Comparison of ENCODE assay signal across 16 cellular contexts in genomic region chr5:142491260-142491659, GRCh38.
A peak's percentile ranks its signal among the peaks of the same experiment; 100 is the strongest.
DNase-seq lines count a peak whose midpoint lies in the region; TF ChIP-seq lines count a peak whose summit lies in the region.
"Had no signal": no experiment of that assay in that cellular context is flagged by ENCODE, and none has a peak within 500 bp of the region (broad histone marks: within the 10 kb centered on the region; RNA-seq: fewer than 3 reads in every experiment).

No MANE protein-coding gene starts in this region.

- H2BK12ac ChIP-seq in H9 (ENCODE audit: insufficient read length, low read depth, low read length): no peak overlapping the region

- no peak overlapping the region for H3K56ac ChIP-seq in H9 (ENCODE audit: insufficient read length, low read depth, low read length)

- no peak overlapping the region for H3K23ac ChIP-seq in H9 (ENCODE audit: insufficient read length, low read depth, low read length)

- no peaks in the 10 kb centered on the region for H3K23me2 ChIP-seq in H9 (ENCODE audit: insufficient read length, low read depth, low read length, poor library complexity, severe bottlenecking)

- intact Hi-C loops in activated T-helper 1 cell treated with anti-CD3 and anti-CD28 coated beads, Interleukin-12 subunit alpha, Interleukin-12 subunit beta, Interleukin-2, Interleukin-4 antibody, amounts not matched to agents 30 ng/mL and 10 ng/mL and 1 ng/mL, durations not matched to agents 14 hours and 24 hours and 36 hours (cut with micrococcal nuclease): no loop called here

- no peak overlapping the region for H2BK5ac ChIP-seq in H9 (ENCODE audit: insufficient read length, low read length)

- no peak overlapping the region for H3K4me2 ChIP-seq in H9 (ENCODE audit: insufficient read depth, insufficient read length, low read length)

- H3K27ac Mint-ChIP-seq in H9 (peak overlapping the region; percentile 27 to 97 (median 96); a peak in 6 of 7 replicates), brain (peak overlapping the region; percentile 80 to 98 (median 94))
- H3K27ac Mint-ChIP-seq in activated T-helper 1 cell treated with anti-CD3 and anti-CD28 coated beads, Interleukin-12 subunit alpha, Interleukin-12 subunit beta, Interleukin-2, Interleukin-4 antibody, amounts not matched to agents 30 ng/mL and 10 ng/mL and 1 ng/mL, durations not matched to agents 14 hours and 24 hours and 36 hours: no peak overlapping the region

- no CpG with 5 or more reads among the region's 8 CpGs for WGBS in H9 (ENCODE audit: extremely low coverage, insufficient read length, low lambda C conversion rate)

- H3T11ph ChIP-seq in H9 (ENCODE audit: low read length): no peak overlapping the region

- no peak overlapping the region for H3K14ac ChIP-seq in H9 (ENCODE audit: insufficient read depth, low read length)

- H2AFZ ChIP-seq in H9 (ENCODE audit: low read length): no peak overlapping the region

- TF ChIP-seq CTCF in H9 (conservative IDR thresholded peaks at IDR 0.05) (no peak), brain (conservative IDR thresholded peaks at IDR 0.05) (no peak)

- no peak overlapping the region for H4K5ac ChIP-seq in H9 (ENCODE audit: insufficient read length, low read depth, low read length)

- H4K91ac ChIP-seq in H9 (ENCODE audit: insufficient read length, low read depth, low read length): no peak overlapping the region

- H2BK20ac ChIP-seq in H9 (ENCODE audit: low read depth, low read length, poor library complexity, severe bottlenecking): no peak overlapping the region

- H3K9me3 Mint-ChIP-seq in H9: no peaks in the 10 kb centered on the region
- peaks cover 0 to 7% (median 3%) of the 10 kb centered on the region in 5 experiments for H3K9me3 Mint-ChIP-seq in brain
- no peaks in the 10 kb centered on the region for H3K9me3 Mint-ChIP-seq in activated T-helper 1 cell treated with anti-CD3 and anti-CD28 coated beads, Interleukin-12 subunit alpha, Interleukin-12 subunit beta, Interleukin-2, Interleukin-4 antibody, amounts not matched to agents 30 ng/mL and 10 ng/mL and 1 ng/mL, durations not matched to agents 14 hours and 24 hours and 36 hours

- no peak overlapping the region for H2BK120ac ChIP-seq in H9 (ENCODE audit: low read depth, low read length, poor library complexity, severe bottlenecking)

- no peaks in the 10 kb centered on the region for H3K79me2 ChIP-seq in H9 (ENCODE audit: insufficient read depth, low read length)

- H3K9ac ChIP-seq in H9 (ENCODE audit: extremely low read depth, insufficient read length, low read length): no peak overlapping the region

- no peaks in the 10 kb centered on the region for H3K79me1 ChIP-seq in H9 (ENCODE audit: insufficient read depth, low read depth, low read length, poor library complexity, severe bottlenecking)

- no peak overlapping the region for H4K8ac ChIP-seq in H9 (replicated peaks; ENCODE audit: insufficient read length, low read depth, low read length)

- H3K36me3 Mint-ChIP-seq in H9 (ENCODE audit: insufficient read depth in 1 of 3, low read depth in 3 of 3) (peaks cover 0 to 1% (median 0%) of the 10 kb centered on the region in 3 experiments; a peak in 2 of 7 replicates), brain (peaks cover 3% of the 10 kb centered on the region)
- H3K36me3 Mint-ChIP-seq in activated T-helper 1 cell treated with anti-CD3 and anti-CD28 coated beads, Interleukin-12 subunit alpha, Interleukin-12 subunit beta, Interleukin-2, Interleukin-4 antibody, amounts not matched to agents 30 ng/mL and 10 ng/mL and 1 ng/mL, durations not matched to agents 14 hours and 24 hours and 36 hours (ENCODE audit: low read depth): no peaks in the 10 kb centered on the region
- H3K36me3 Mint-ChIP-seq: immature natural killer cell had no signal

- no peak overlapping the region for H3K4me3 Mint-ChIP-seq in H9
- H3K4me3 Mint-ChIP-seq in brain: peak overlapping the region in 4 of 5 experiments; percentile 13 to 69 (median 42)
- H3K4me3 Mint-ChIP-seq in activated T-helper 1 cell treated with anti-CD3 and anti-CD28 coated beads, Interleukin-12 subunit alpha, Interleukin-12 subunit beta, Interleukin-2, Interleukin-4 antibody, amounts not matched to agents 30 ng/mL and 10 ng/mL and 1 ng/mL, durations not matched to agents 14 hours and 24 hours and 36 hours: no peak overlapping the region
- H3K4me3 Mint-ChIP-seq: immature natural killer cell had no signal

- H3K27me3 ChIP-seq in H9 (ENCODE audit: insufficient read depth, low read length): no peaks in the 10 kb centered on the region
- H3K27me3 ChIP-seq: BE2C had no signal

- no peak overlapping the region for H2AK5ac ChIP-seq in H9 (ENCODE audit: insufficient read length, low read length)

- no peak overlapping the region for H3K18ac ChIP-seq in H9 (ENCODE audit: insufficient read length, low read depth, low read length)

- no peaks in the 10 kb centered on the region for H3K9me3 ChIP-seq in H9 (ENCODE audit: control insufficient read depth, low read depth, low read length)
- H3K9me3 ChIP-seq: BE2C had no signal

- H3K4ac ChIP-seq in H9 (ENCODE audit: low read depth, low read length): no peak overlapping the region

- H3K27me3 Mint-ChIP-seq in H9 (ENCODE audit: low read depth): no peaks in the 10 kb centered on the region
- H3K27me3 Mint-ChIP-seq in brain: peaks cover 12% of the 10 kb centered on the region
- peaks cover 2% of the 10 kb centered on the region for H3K27me3 Mint-ChIP-seq in activated T-helper 1 cell treated with anti-CD3 and anti-CD28 coated beads, Interleukin-12 subunit alpha, Interleukin-12 subunit beta, Interleukin-2, Interleukin-4 antibody, amounts not matched to agents 30 ng/mL and 10 ng/mL and 1 ng/mL, durations not matched to agents 14 hours and 24 hours and 36 hours (ENCODE audit: insufficient read depth)

- DNase-seq in H9: no peak
- peak; percentile 68 for DNase-seq in islet precursor cell
- peak; percentile 57 for DNase-seq in putamen (ENCODE audit: low spot score)
- DNase-seq in NCI-H2171 treated with DMSO at 0.1 percent for 48 hours (lab: John Stamatoyannopoulos, UW): no peak
- no peak for DNase-seq in activated T-helper 1 cell treated with anti-CD3 and anti-CD28 coated beads, Interleukin-12 subunit alpha, Interleukin-12 subunit beta, Interleukin-2, Interleukin-4 antibody, amounts not matched to agents 30 ng/mL and 10 ng/mL and 1 ng/mL, durations not matched to agents 14 hours and 24 hours and 36 hours (ENCODE audit: low spot score)
- no peak for DNase-seq in mesenteric fat pad (ENCODE audit: low spot score)
- DNase-seq in effector CD8-positive, alpha-beta T cell (lab: John Stamatoyannopoulos, UW): no peak
- DNase-seq: BE2C; immature natural killer cell; IMR-90; NCI-H1436 treated with DMSO at 0.1 percent for 48 hours; stimulated activated CD4-positive, alpha-beta T cell treated with anti-CD3 and anti-CD28 coated beads, Interleukin-2, amount 100 ng/mL, for 48 hours; stimulated activated naive CD4-positive, alpha-beta T cell treated with Interleukin-2 at 50 U/mL for 16 hours; T-helper 1 cell had no signal

- H4K20me1 ChIP-seq in H9 (ENCODE audit: control insufficient read depth, insufficient read depth, insufficient read length): no peaks in the 10 kb centered on the region

- no peaks in the 10 kb centered on the region for H3K4me1 ChIP-seq in H9 (ENCODE audit: insufficient read depth, low read length)
- H3K4me1 ChIP-seq: BE2C had no signal

- H2BK15ac ChIP-seq in H9 (ENCODE audit: low read depth, low read length): no peak overlapping the region

- H3K4me1 Mint-ChIP-seq in H9 (peaks cover 19 to 32% of the 10 kb centered on the region in 2 experiments), brain (peaks cover 54% of the 10 kb centered on the region)
- no peaks in the 10 kb centered on the region for H3K4me1 Mint-ChIP-seq in activated T-helper 1 cell treated with anti-CD3 and anti-CD28 coated beads, Interleukin-12 subunit alpha, Interleukin-12 subunit beta, Interleukin-2, Interleukin-4 antibody, amounts not matched to agents 30 ng/mL and 10 ng/mL and 1 ng/mL, durations not matched to agents 14 hours and 24 hours and 36 hours (ENCODE audit: low read depth)

- H3K27ac ChIP-seq in H9 (ENCODE audit: insufficient read length, low read depth, low read length): no peak overlapping the region
- H3K27ac ChIP-seq: epithelial cell of prostate had no signal

Comparison
In these comparisons a context has a peak if more than half of its experiments do, and no peak if none do; other contexts are left out.
1. DNase-seq: peak in islet precursor cell (single experiment) and putamen (single experiment); none in H9 (single experiment), NCI-H2171 treated with DMSO at 0.1 percent for 48 hours (single experiment), activated T-helper 1 cell treated with anti-CD3 and anti-CD28 coated beads, Interleukin-12 subunit alpha, Interleukin-12 subunit beta, Interleukin-2, Interleukin-4 antibody, amounts not matched to agents 30 ng/mL and 10 ng/mL and 1 ng/mL, durations not matched to agents 14 hours and 24 hours and 36 hours (single experiment), mesenteric fat pad (single experiment) and effector CD8-positive, alpha-beta T cell (single experiment).
2. H3K4me3 Mint-ChIP-seq: peak in brain (4 of 5); none in H9 (0 of 2) and activated T-helper 1 cell treated with anti-CD3 and anti-CD28 coated beads, Interleukin-12 subunit alpha, Interleukin-12 subunit beta, Interleukin-2, Interleukin-4 antibody, amounts not matched to agents 30 ng/mL and 10 ng/mL and 1 ng/mL, durations not matched to agents 14 hours and 24 hours and 36 hours (single experiment).